ENCODE assay signal across 17 cellular contexts in the genomic region with DNA sequence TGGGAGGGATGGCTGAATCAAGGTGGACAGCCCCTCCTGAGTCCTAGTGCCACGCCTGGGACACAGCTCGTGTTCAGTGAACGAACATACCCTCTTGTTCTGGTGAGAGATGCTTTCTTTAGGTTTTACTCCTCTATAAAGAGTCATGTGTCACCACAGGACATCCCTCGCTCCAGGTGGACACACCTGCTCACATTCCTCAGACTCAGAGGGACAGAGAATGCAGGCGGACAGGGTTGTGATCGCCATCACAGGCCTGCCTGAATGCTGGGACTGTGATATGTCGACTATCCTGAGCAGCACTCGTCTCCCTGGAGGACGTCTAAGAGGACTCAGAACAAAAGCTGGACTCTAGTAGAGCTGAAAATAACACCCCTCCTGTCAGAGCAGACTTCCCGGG.
DNase-seq lines count a peak whose midpoint lies in the region; ATAC-seq and TF ChIP-seq lines count a peak whose summit lies in the region.
"Had no signal": no experiment of that assay in that cellular context is flagged by ENCODE, and none has a peak within 500 bp of the region (broad histone marks: within the 10 kb centered on the region; RNA-seq: fewer than 3 reads in every experiment).

No MANE protein-coding gene starts in this region.

- ATAC-seq in natural killer cell (no peak), HG03064 (IDR thresholded peaks at IDR 0.05; ENCODE audit: low read depth, unreplicated experiment) (peak; percentile 33), GM19351 (IDR thresholded peaks at IDR 0.05; ENCODE audit: unreplicated experiment) (no peak)
- ATAC-seq in natural killer cell treated with Interleukin-12 subunit alpha and Interleukin-12 subunit beta and Interleukin-15 and Interleukin-18, amount 100 ng/mL, for 72 hours, result no peak
- ATAC-seq: GM23338 had no signal

- no peak for DNase-seq in natural killer cell
- no peak for DNase-seq in natural killer cell treated with Interleukin-12 subunit alpha and Interleukin-12 subunit beta and Interleukin-15 and Interleukin-18, amount 100 ng/mL, for 72 hours (ENCODE audit: low spot score)
- peak; percentile 59 for DNase-seq in mesenteric fat pad (ENCODE audit: low spot score)
- no peak for DNase-seq in NCI-H226
- DNase-seq in foreskin fibroblast, result no peak
- DNase-seq: CD4-positive, CD25-positive, alpha-beta regulatory T cell; EL; KG1; NCI-H1436; NCI-H2029; NCI-H510A; NCI-H774; PC-9 had no signal

- H3K36me3 Mint-ChIP-seq in natural killer cell, result no peaks in the 10 kb centered on the region
- H3K36me3 Mint-ChIP-seq in natural killer cell treated with Interleukin-12 subunit alpha and Interleukin-12 subunit beta and Interleukin-15 and Interleukin-18, amount 100 ng/mL, for 72 hours, result no peaks in the 10 kb centered on the region
- H3K36me3 Mint-ChIP-seq: CD4-positive, CD25-positive, alpha-beta regulatory T cell had no signal

- intact Hi-C loops in natural killer cell (cut with micrococcal nuclease), result no loop called here

- peaks cover 0 to 14% of the 10 kb centered on the region in 2 donors for H3K27me3 Mint-ChIP-seq in natural killer cell (ENCODE audit: low read depth in 2 of 2)
- H3K27me3 Mint-ChIP-seq in natural killer cell treated with Interleukin-12 subunit alpha and Interleukin-12 subunit beta and Interleukin-15 and Interleukin-18, amount 100 ng/mL, for 72 hours, result peaks cover 2 to 8% of the 10 kb centered on the region in 2 donors

- peak overlapping the region; percentile 76 for H3K4me3 Mint-ChIP-seq in natural killer cell
- H3K4me3 Mint-ChIP-seq in natural killer cell treated with Interleukin-12 subunit alpha and Interleukin-12 subunit beta and Interleukin-15 and Interleukin-18, amount 100 ng/mL, for 72 hours, result no peak overlapping the region
- H3K4me3 Mint-ChIP-seq: CD4-positive, CD25-positive, alpha-beta regulatory T cell; GM23338 had no signal

- no peak overlapping the region for H3K4me3 ChIP-seq in foreskin fibroblast (ENCODE audit: low read depth in 1 of 2, low read length in 2 of 2)
- H3K4me3 ChIP-seq: GM23338, PC-9, SJSA1 had no signal

- TF ChIP-seq CTCF in natural killer cell (IDR thresholded peaks at IDR 0.05), result no peak
- TF ChIP-seq CTCF in foreskin fibroblast (IDR thresholded peaks at IDR 0.05; ENCODE audit: low read depth, low read length), result no peak

- no peaks in the 10 kb centered on the region for H3K9me3 Mint-ChIP-seq in natural killer cell
- H3K9me3 Mint-ChIP-seq in natural killer cell treated with Interleukin-12 subunit alpha and Interleukin-12 subunit beta and Interleukin-15 and Interleukin-18, amount 100 ng/mL, for 72 hours, result no peaks in the 10 kb centered on the region
- H3K9me3 Mint-ChIP-seq: CD4-positive, CD25-positive, alpha-beta regulatory T cell; GM23338 had no signal

- peaks cover 0 to 14% of the 10 kb centered on the region in 2 donors for H3K4me1 Mint-ChIP-seq in natural killer cell
- peaks cover 6 to 15% of the 10 kb centered on the region in 2 donors for H3K4me1 Mint-ChIP-seq in natural killer cell treated with Interleukin-12 subunit alpha and Interleukin-12 subunit beta and Interleukin-15 and Interleukin-18, amount 100 ng/mL, for 72 hours (ENCODE audit: low read depth in 2 of 2)

- peak overlapping the region in 1 of 2 donors; percentile 34 for H3K27ac Mint-ChIP-seq in natural killer cell
- H3K27ac Mint-ChIP-seq in natural killer cell treated with Interleukin-12 subunit alpha and Interleukin-12 subunit beta and Interleukin-15 and Interleukin-18, amount 100 ng/mL, for 72 hours, result no peak overlapping the region
- H3K27ac Mint-ChIP-seq: CD4-positive, CD25-positive, alpha-beta regulatory T cell had no signal
